21 cellular contexts compared by ENCODE assay signal in the genomic region with DNA sequence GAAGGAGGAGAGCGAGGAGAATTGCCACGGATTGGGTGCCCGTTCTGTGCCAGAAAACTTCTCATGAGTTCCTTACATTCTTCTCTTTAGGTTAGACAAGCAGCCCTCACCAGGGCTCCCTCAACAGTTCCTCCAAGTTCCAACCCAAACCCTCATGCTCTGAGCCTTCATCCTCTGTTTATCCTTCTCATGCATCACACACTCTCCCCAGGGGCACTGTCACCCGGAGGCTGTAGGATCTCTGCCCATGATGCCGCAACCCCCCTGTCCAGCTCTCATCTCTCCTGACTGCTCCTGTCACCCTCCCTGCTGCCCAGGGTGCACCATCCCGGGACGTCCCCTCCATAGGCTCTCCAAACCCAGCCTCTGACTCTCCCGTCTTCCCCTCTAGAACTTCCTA.
"Had no signal": no experiment of that assay in that cellular context is flagged by ENCODE, and none has a peak within 500 bp of the region (broad histone marks: within the 10 kb centered on the region; RNA-seq: fewer than 3 reads in every experiment).

No MANE protein-coding gene starts in this region.

- H3K27ac ChIP-seq: coronary artery, dorsolateral prefrontal cortex, epithelial cell of prostate, gastrocnemius medialis, heart right ventricle, left lung, lower lobe of right lung had no signal

- H3K4me3 ChIP-seq: coronary artery, dorsolateral prefrontal cortex, esophagus squamous epithelium, gastrocnemius medialis, heart right ventricle, left lung, lower lobe of right lung, mucosa of descending colon had no signal

- H3K9me3 ChIP-seq: esophagus squamous epithelium, gastrocnemius medialis, heart right ventricle, left lung, lower lobe of right lung, mucosa of descending colon had no signal

- H3K36me3 ChIP-seq: esophagus squamous epithelium, gastrocnemius medialis, heart right ventricle, left lung, lower lobe of right lung had no signal

- ATAC-seq: gastrocnemius medialis, heart right ventricle, left cardiac atrium, left lung, left ventricle myocardium superior, lower lobe of right lung, mucosa of descending colon had no signal

- H3K4me3 Mint-ChIP-seq: mesothelial cell of epicardium had no signal

- H3K36me3 Mint-ChIP-seq: mesothelial cell of epicardium had no signal

- H3K27me3 ChIP-seq: dorsolateral prefrontal cortex, esophagus squamous epithelium, gastrocnemius medialis, left lung had no signal

- DNase-seq: dermis blood vessel endothelial cell; dorsolateral prefrontal cortex; effector CD4-positive, alpha-beta T cell; effector memory CD4-positive, alpha-beta T cell; erythroblast; esophagus squamous epithelium; foreskin fibroblast; foreskin melanocyte; gastrocnemius medialis; glutamatergic neuron; heart right ventricle; hippocampal formation; left cardiac atrium; left lung; left ventricle myocardium superior; lower lobe of right lung; mesenchymal stem cell; mucosa of descending colon had no signal

- H3K27ac Mint-ChIP-seq: mesothelial cell of epicardium had no signal

- H3K4me1 ChIP-seq: gastrocnemius medialis, heart right ventricle, left lung, lower lobe of right lung had no signal
